ENCODE assay signal across 12 cellular contexts in the genomic region with DNA sequence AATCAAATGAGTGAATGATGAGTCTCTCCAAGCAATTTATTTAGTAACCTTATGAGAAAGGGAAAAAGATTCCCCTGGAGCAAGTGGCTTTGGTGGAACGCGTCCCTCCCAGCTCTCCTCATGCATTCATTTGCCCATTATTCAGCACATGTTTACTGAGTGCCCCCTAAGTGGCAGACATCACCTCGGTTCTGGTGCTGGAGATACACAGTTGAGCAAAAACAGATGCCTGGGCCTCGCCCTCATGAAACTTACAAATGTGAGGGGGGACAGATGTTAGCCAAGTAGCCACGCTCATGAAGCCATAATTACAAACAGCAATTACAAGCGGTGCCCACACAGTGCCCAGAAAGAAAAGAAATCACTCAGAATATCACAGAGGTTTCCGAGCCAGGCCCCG. TPM values are rescaled to one million over a fixed set of nuclear protein-coding genes. Genes with fewer than 3 reads are reported as not detected.
DNase-seq lines count a peak whose midpoint lies in the region; ATAC-seq and TF ChIP-seq lines count a peak whose summit lies in the region.
"Had no signal": no experiment of that assay in that cellular context is flagged by ENCODE, and none has a peak within 500 bp of the region (broad histone marks: within the 10 kb centered on the region; RNA-seq: fewer than 3 reads in every experiment).

No MANE protein-coding gene starts in this region.

- POLR2A ChIA-PET in activated CD4-positive, alpha-beta T cell treated with anti-CD3 and anti-CD28 coated beads for 36 hours (lab: Charles Lee) = no interaction called here

- intact Hi-C loops in activated CD4-positive, alpha-beta T cell treated with anti-CD3 and anti-CD28 coated beads for 36 hours (cut with DNase I, micrococcal nuclease) = no loop called here

- H3K4me3 Mint-ChIP-seq in activated CD4-positive, alpha-beta T cell treated with anti-CD3 and anti-CD28 coated beads for 36 hours = peak overlapping the region; percentile 53
- H3K4me3 Mint-ChIP-seq in effector memory CD8-positive, alpha-beta T cell = peak overlapping the region; percentile 47 to 74
- peak overlapping the region; percentile 64 for H3K4me3 Mint-ChIP-seq in neural progenitor cell

- H3K4me2 ChIP-seq in neural progenitor cell = peak overlapping the region; percentile 21

- DNase-seq in activated CD4-positive, alpha-beta T cell treated with anti-CD3 and anti-CD28 coated beads for 36 hours = no peak
- no peak for DNase-seq in activated CD4-positive, alpha-beta T cell treated with anti-CD3 and anti-CD28 coated beads, Interleukin-2, amount 50 U/mL, for 1 hour
- DNase-seq in effector memory CD8-positive, alpha-beta T cell = no peak
- DNase-seq in neural progenitor cell (ENCODE audit: low spot score) (no peak), OCI-M2 (lab: John Stamatoyannopoulos, UW; ENCODE audit: unreplicated experiment) (no peak), iPS-NIHi11 (ENCODE audit: low spot score) (no peak)
- DNase-seq: NCI-H345 had no signal

- peak overlapping the region; percentile 82 for H3K27ac Mint-ChIP-seq in activated CD4-positive, alpha-beta T cell treated with anti-CD3 and anti-CD28 coated beads for 36 hours
- H3K27ac Mint-ChIP-seq in effector memory CD8-positive, alpha-beta T cell = peak overlapping the region; percentile 62 to 81
- peak overlapping the region; percentile 88 for H3K27ac Mint-ChIP-seq in neural progenitor cell

- H3K27me3 ChIP-seq in HUES64 (ENCODE audit: insufficient read depth, low read length) = no peaks in the 10 kb centered on the region
- H3K27me3 ChIP-seq in neural progenitor cell = no peaks in the 10 kb centered on the region

- H2AFZ ChIP-seq in neural progenitor cell (replicated peaks) = peak overlapping the region; percentile 59

- CTCF ChIA-PET in activated CD4-positive, alpha-beta T cell treated with anti-CD3 and anti-CD28 coated beads for 36 hours (lab: Charles Lee) = no interaction called here

- H3F3A ChIP-seq in neural progenitor cell (ENCODE audit: low read depth) = no peaks in the 10 kb centered on the region

- no peaks in the 10 kb centered on the region for H4K20me1 ChIP-seq in neural progenitor cell (ENCODE audit: low read depth)

- H3K9ac ChIP-seq in HUES64 (ENCODE audit: low read depth, low read length) (0 out of 2 replicates have a peak overlapping the region, but pooled peaks have one; percentile 13), neural progenitor cell (no peak overlapping the region)

- peak; percentile 21 for ATAC-seq in activated CD4-positive, alpha-beta T cell treated with anti-CD3 and anti-CD28 coated beads for 36 hours
- no peak for ATAC-seq in effector memory CD8-positive, alpha-beta T cell (replicated peaks)
- ATAC-seq in activated CD4-positive, CD25-positive, alpha-beta regulatory T cell treated with anti-CD3 and anti-CD28 coated beads, Interleukin-2, amount 50 U/mL, for 24 hours = no peak

- H3K9me3 ChIP-seq in HUES64 (ENCODE audit: insufficient read depth, low read depth, low read length) (no peaks in the 10 kb centered on the region), neural progenitor cell (ENCODE audit: low read depth) (no peaks in the 10 kb centered on the region)

- H3K4me1 ChIP-seq in HUES64 (ENCODE audit: insufficient read depth, low read length) = peaks cover 10% of the 10 kb centered on the region
- H3K4me1 ChIP-seq in neural progenitor cell = peaks cover 14% of the 10 kb centered on the region

- peaks cover 15% of the 10 kb centered on the region for H3K4me1 Mint-ChIP-seq in activated CD4-positive, alpha-beta T cell treated with anti-CD3 and anti-CD28 coated beads for 36 hours
- peaks cover 8 to 9% of the 10 kb centered on the region in 2 donors for H3K4me1 Mint-ChIP-seq in effector memory CD8-positive, alpha-beta T cell (ENCODE audit: low read depth in 2 of 2)
- peaks cover 45% of the 10 kb centered on the region for H3K4me1 Mint-ChIP-seq in neural progenitor cell

- H3K9me3 Mint-ChIP-seq in activated CD4-positive, alpha-beta T cell treated with anti-CD3 and anti-CD28 coated beads for 36 hours (ENCODE audit: low read depth) = no peaks in the 10 kb centered on the region
- no peaks in the 10 kb centered on the region for H3K9me3 Mint-ChIP-seq in effector memory CD8-positive, alpha-beta T cell
- H3K9me3 Mint-ChIP-seq in neural progenitor cell = no peaks in the 10 kb centered on the region

- H3K79me2 ChIP-seq in neural progenitor cell (ENCODE audit: low read depth) = no peaks in the 10 kb centered on the region

- WGBS in HUES64 = 91% methylated on average over 8 of the region's 8 CpGs

- no peak overlapping the region for H3K4me3 ChIP-seq in HUES64 (ENCODE audit: low read length)
- no peak overlapping the region for H3K4me3 ChIP-seq in neural progenitor cell

- H3K27ac ChIP-seq in HUES64 (ENCODE audit: low read depth, low read length) = no peak overlapping the region
- H3K27ac ChIP-seq in neural progenitor cell = no peak overlapping the region

- H3K36me3 ChIP-seq in HUES64 (ENCODE audit: insufficient read depth, low read length) (no peaks in the 10 kb centered on the region), neural progenitor cell (no peaks in the 10 kb centered on the region)

- no peaks in the 10 kb centered on the region for H3K27me3 Mint-ChIP-seq in activated CD4-positive, alpha-beta T cell treated with anti-CD3 and anti-CD28 coated beads for 36 hours
- H3K27me3 Mint-ChIP-seq in effector memory CD8-positive, alpha-beta T cell = peaks cover 0 to 11% of the 10 kb centered on the region in 2 donors
- H3K27me3 Mint-ChIP-seq in neural progenitor cell (ENCODE audit: insufficient read depth, low read depth) = peaks cover 19% of the 10 kb centered on the region

- TF ChIP-seq CTCF in neural progenitor cell (IDR thresholded peaks at IDR 0.05) = no peak

- H3K36me3 Mint-ChIP-seq in activated CD4-positive, alpha-beta T cell treated with anti-CD3 and anti-CD28 coated beads for 36 hours (ENCODE audit: low read depth) = no peaks in the 10 kb centered on the region
- H3K36me3 Mint-ChIP-seq in effector memory CD8-positive, alpha-beta T cell (ENCODE audit: insufficient read depth) = no peaks in the 10 kb centered on the region
- H3K36me3 Mint-ChIP-seq in neural progenitor cell = no peaks in the 10 kb centered on the region

RNA-seq across cellular contexts. Expression of a gene that starts 45.1 kb away (rescaled TPM):
- not detected for total RNA-seq in activated CD4-positive, alpha-beta T cell treated with anti-CD3 and anti-CD28 coated beads for 36 hours
- polyA plus RNA-seq in HUES64 (2013, experiment 1 of 2) = not detected
- 0.25 TPM for polyA plus RNA-seq in HUES64 (2013, experiment 2 of 2)
- total RNA-seq in neural progenitor cell (ENCODE audit: low replicate concordance) = 0.43 TPM in 1 of 2 replicates, not detected in the other
- total RNA-seq: fibroblast of lung, H4 had no signal
- polyA plus RNA-seq: fibroblast of lung, neural cell had no signal
